Comparison of ENCODE assay signal across 20 cellular contexts in genomic region chr6:40791004-40791403, GRCh38.
DNase-seq lines count a peak whose midpoint lies in the region; ATAC-seq and TF ChIP-seq lines count a peak whose summit lies in the region.
"Had no signal": no experiment of that assay in that cellular context is flagged by ENCODE, and none has a peak within 500 bp of the region (broad histone marks: within the 10 kb centered on the region; RNA-seq: fewer than 3 reads in every experiment).

No MANE protein-coding gene starts in this region.

- ATAC-seq in esophagus mucosa (peak; percentile 89), HG03442 (IDR thresholded peaks at IDR 0.05; ENCODE audit: unreplicated experiment) (no peak)
- ATAC-seq: left cardiac atrium; Right ventricle myocardium inferior; stimulated activated naive CD8-positive, alpha-beta T cell treated with anti-CD3 and anti-CD28 coated beads, Interleukin-15, amount 100 ng/mL, for 72 hours had no signal

- peak; percentile 29 for DNase-seq in activated CD4-positive, alpha-beta memory T cell treated with anti-CD3 and anti-CD28 coated beads for 36 hours
- no peak for DNase-seq in activated CD4-positive, alpha-beta memory T cell treated with anti-CD3 and anti-CD28 coated beads, Interleukin-2, amount 10 ng/mL, durations not matched to agents 7 days and 5 days
- DNase-seq in NCI-H69 (lab: John Stamatoyannopoulos, UW) (peak; percentile 13), nephron progenitor cell (peak; percentile 19), SKM-1 (lab: John Stamatoyannopoulos, UW; ENCODE audit: unreplicated experiment) (no peak), NCI-H2107 (lab: John Stamatoyannopoulos, UW) (no peak)
- DNase-seq: GDM1; HFFc6; left cardiac atrium; naive B cell; NCI-H1092; spleen; stimulated activated naive CD8-positive, alpha-beta T cell treated with anti-CD3 and anti-CD28 coated beads, Interleukin-15, amount 100 ng/mL, for 72 hours; uterus had no signal

- no peaks in the 10 kb centered on the region for H3K27me3 Mint-ChIP-seq in activated CD4-positive, alpha-beta memory T cell treated with anti-CD3 and anti-CD28 coated beads for 36 hours
- no peaks in the 10 kb centered on the region for H3K27me3 Mint-ChIP-seq in activated CD4-positive, alpha-beta memory T cell treated with anti-CD3 and anti-CD28 coated beads, Interleukin-2, amount 10 ng/mL, durations not matched to agents 7 days and 5 days
- H3K27me3 Mint-ChIP-seq in nephron progenitor cell (ENCODE audit: low read depth, poor library complexity), result peaks cover 10% of the 10 kb centered on the region
- H3K27me3 Mint-ChIP-seq: stimulated activated naive CD8-positive, alpha-beta T cell treated with anti-CD3 and anti-CD28 coated beads, Interleukin-15, amount 100 ng/mL, for 72 hours had no signal

- H3K4me3 Mint-ChIP-seq in activated CD4-positive, alpha-beta memory T cell treated with anti-CD3 and anti-CD28 coated beads for 36 hours, result no peak overlapping the region
- no peak overlapping the region for H3K4me3 Mint-ChIP-seq in activated CD4-positive, alpha-beta memory T cell treated with anti-CD3 and anti-CD28 coated beads, Interleukin-2, amount 10 ng/mL, durations not matched to agents 7 days and 5 days
- H3K4me3 Mint-ChIP-seq in nephron progenitor cell, result no peak overlapping the region
- H3K4me3 Mint-ChIP-seq: activated T-helper 1 cell treated with anti-CD3 and anti-CD28 coated beads, Interleukin-12 subunit alpha, Interleukin-12 subunit beta, Interleukin-2, Interleukin-4 antibody, amounts not matched to agents 30 ng/mL and 10 ng/mL and 1 ng/mL, durations not matched to agents 14 hours and 24 hours and 36 hours; HFFc6; IgD-negative memory B cell; naive B cell; stimulated activated naive CD8-positive, alpha-beta T cell treated with anti-CD3 and anti-CD28 coated beads, Interleukin-15, amount 100 ng/mL, for 72 hours; T-helper 2 cell treated with Interferon-gamma antibody and Interleukin-4, amounts not matched to agents 5 μg/mL and 100 μg/mL, for 36 hours had no signal

- no peaks in the 10 kb centered on the region for H3K9me3 Mint-ChIP-seq in activated CD4-positive, alpha-beta memory T cell treated with anti-CD3 and anti-CD28 coated beads for 36 hours
- no peaks in the 10 kb centered on the region for H3K9me3 Mint-ChIP-seq in activated CD4-positive, alpha-beta memory T cell treated with anti-CD3 and anti-CD28 coated beads, Interleukin-2, amount 10 ng/mL, durations not matched to agents 7 days and 5 days
- H3K9me3 Mint-ChIP-seq in nephron progenitor cell, result no peaks in the 10 kb centered on the region
- H3K9me3 Mint-ChIP-seq: HFFc6; naive B cell; T-helper 2 cell treated with Interferon-gamma antibody and Interleukin-4, amounts not matched to agents 5 μg/mL and 100 μg/mL, for 36 hours had no signal

- no peaks in the 10 kb centered on the region for H3K36me3 Mint-ChIP-seq in activated CD4-positive, alpha-beta memory T cell treated with anti-CD3 and anti-CD28 coated beads for 36 hours
- H3K36me3 Mint-ChIP-seq in activated CD4-positive, alpha-beta memory T cell treated with anti-CD3 and anti-CD28 coated beads, Interleukin-2, amount 10 ng/mL, durations not matched to agents 7 days and 5 days (ENCODE audit: low read depth), result no peaks in the 10 kb centered on the region
- no peaks in the 10 kb centered on the region for H3K36me3 Mint-ChIP-seq in nephron progenitor cell (ENCODE audit: low read depth)
- H3K36me3 Mint-ChIP-seq: naive B cell had no signal

- no peak overlapping the region for H3K27ac Mint-ChIP-seq in activated CD4-positive, alpha-beta memory T cell treated with anti-CD3 and anti-CD28 coated beads for 36 hours
- no peak overlapping the region for H3K27ac Mint-ChIP-seq in activated CD4-positive, alpha-beta memory T cell treated with anti-CD3 and anti-CD28 coated beads, Interleukin-2, amount 10 ng/mL, durations not matched to agents 7 days and 5 days
- no peak overlapping the region for H3K27ac Mint-ChIP-seq in nephron progenitor cell
- H3K27ac Mint-ChIP-seq: HFFc6; IgD-negative memory B cell; stimulated activated naive CD8-positive, alpha-beta T cell treated with anti-CD3 and anti-CD28 coated beads, Interleukin-15, amount 100 ng/mL, for 72 hours; T-helper 2 cell treated with Interferon-gamma antibody and Interleukin-4, amounts not matched to agents 5 μg/mL and 100 μg/mL, for 36 hours had no signal

- POLR2A ChIA-PET in activated CD4-positive, alpha-beta memory T cell treated with anti-CD3 and anti-CD28 coated beads for 36 hours (lab: Charles Lee), result no interaction called here
- POLR2A ChIA-PET in activated CD4-positive, alpha-beta memory T cell treated with anti-CD3 and anti-CD28 coated beads, Interleukin-2, amount 10 ng/mL, durations not matched to agents 7 days and 5 days (lab: Charles Lee), result no interaction called here

- intact Hi-C loops in activated CD4-positive, alpha-beta memory T cell treated with anti-CD3 and anti-CD28 coated beads for 36 hours (cut with micrococcal nuclease), result no loop called here

- CTCF ChIA-PET in activated CD4-positive, alpha-beta memory T cell treated with anti-CD3 and anti-CD28 coated beads for 36 hours (lab: Charles Lee), result no interaction called here
- CTCF ChIA-PET in activated CD4-positive, alpha-beta memory T cell treated with anti-CD3 and anti-CD28 coated beads, Interleukin-2, amount 10 ng/mL, durations not matched to agents 7 days and 5 days (lab: Charles Lee), result no interaction called here

- peaks cover 20% of the 10 kb centered on the region for H3K4me1 Mint-ChIP-seq in activated CD4-positive, alpha-beta memory T cell treated with anti-CD3 and anti-CD28 coated beads for 36 hours (ENCODE audit: low read depth)
- peaks cover 21% of the 10 kb centered on the region for H3K4me1 Mint-ChIP-seq in activated CD4-positive, alpha-beta memory T cell treated with anti-CD3 and anti-CD28 coated beads, Interleukin-2, amount 10 ng/mL, durations not matched to agents 7 days and 5 days
- peaks cover 30% of the 10 kb centered on the region for H3K4me1 Mint-ChIP-seq in nephron progenitor cell

- no peak for TF ChIP-seq CTCF in nephron progenitor cell (IDR thresholded peaks at IDR 0.05)

Comparison
In these comparisons a context has a peak if more than half of its experiments do, and no peak if none do; other contexts are left out.
1. DNase-seq: peak in activated CD4-positive, alpha-beta memory T cell treated with anti-CD3 and anti-CD28 coated beads for 36 hours (single experiment), NCI-H69 (single experiment) and nephron progenitor cell (single experiment); none in activated CD4-positive, alpha-beta memory T cell treated with anti-CD3 and anti-CD28 coated beads, Interleukin-2, amount 10 ng/mL, durations not matched to agents 7 days and 5 days (single experiment), SKM-1 (single experiment) and NCI-H2107 (single experiment).